ENCODE assay signal across 31 cellular contexts in the genomic region with DNA sequence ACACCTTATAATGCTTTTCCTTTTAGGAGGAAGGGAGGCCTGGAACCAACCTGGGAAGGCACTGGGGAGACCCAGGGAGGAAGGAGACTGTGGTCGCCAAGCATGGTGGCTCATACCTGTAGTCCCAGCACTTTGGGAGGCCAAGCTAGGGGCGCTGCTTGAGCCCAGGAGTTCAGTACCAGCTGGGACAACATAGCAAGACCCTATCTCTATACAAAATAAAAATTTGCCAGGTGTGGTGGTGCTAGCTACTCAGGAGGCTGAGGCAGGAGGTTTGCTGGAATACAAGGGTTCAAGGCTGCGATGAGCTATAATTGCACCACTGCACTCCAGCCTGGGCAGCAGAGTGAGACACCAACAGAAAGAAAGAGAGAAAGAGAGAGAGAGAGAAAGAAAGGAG. TPM values are rescaled to one million over a fixed set of nuclear protein-coding genes. Genes with fewer than 3 reads are reported as not detected.
"Had no signal": no experiment of that assay in that cellular context is flagged by ENCODE, and none has a peak within 500 bp of the region (broad histone marks: within the 10 kb centered on the region; RNA-seq: fewer than 3 reads in every experiment).

No MANE protein-coding gene starts in this region.

- H3K4me1 Mint-ChIP-seq: activated T-helper 17 cell treated with anti-CD3 and anti-CD28 coated beads, Interleukin-2, amount 50 U/mL, for 72 hours had no signal

- H3K4me3 Mint-ChIP-seq: activated CD4-positive, alpha-beta T cell treated with anti-CD3 and anti-CD28 coated beads, Interleukin-2, amount 10 ng/mL, durations not matched to agents 24 days and 14 days; activated CD8-positive, alpha-beta T cell treated with anti-CD3 and anti-CD28 coated beads for 36 hours; activated naive CD8-positive, alpha-beta T cell treated with anti-CD3 and anti-CD28 coated beads for 36 hours; activated T-cell treated with anti-CD3 and anti-CD28 coated beads, Interleukin-2, amount 50 U/mL, for 72 hours; activated T-helper 17 cell treated with anti-CD3 and anti-CD28 coated beads, Interleukin-2, amount 50 U/mL, for 72 hours; IgD-negative memory B cell; T-helper 1 cell treated with Interleukin-12 subunit alpha and Interleukin-12 subunit beta and Interleukin-4 antibody, amounts not matched to agents 30 μg/mL and 1 μg/mL, for 36 hours; T-helper 2 cell treated with Interferon-gamma antibody and Interleukin-4, amounts not matched to agents 5 μg/mL and 100 μg/mL, for 36 hours had no signal

- H3K9me3 Mint-ChIP-seq: activated CD4-positive, alpha-beta T cell treated with anti-CD3 and anti-CD28 coated beads, Interleukin-2, amount 10 ng/mL, durations not matched to agents 24 days and 14 days; activated CD8-positive, alpha-beta T cell treated with anti-CD3 and anti-CD28 coated beads for 36 hours; activated naive CD8-positive, alpha-beta T cell treated with anti-CD3 and anti-CD28 coated beads for 36 hours; activated T-cell treated with anti-CD3 and anti-CD28 coated beads, Interleukin-2, amount 50 U/mL, for 72 hours; activated T-helper 17 cell treated with anti-CD3 and anti-CD28 coated beads, Interleukin-2, amount 50 U/mL, for 72 hours; IgD-negative memory B cell; T-helper 1 cell treated with Interleukin-12 subunit alpha and Interleukin-12 subunit beta and Interleukin-4 antibody, amounts not matched to agents 30 μg/mL and 1 μg/mL, for 36 hours; T-helper 2 cell treated with Interferon-gamma antibody and Interleukin-4, amounts not matched to agents 5 μg/mL and 100 μg/mL, for 36 hours had no signal

- DNase-seq: activated CD4-positive, alpha-beta T cell treated with anti-CD3 and anti-CD28 coated beads, Interleukin-2, amount 10 ng/mL, durations not matched to agents 24 days and 14 days; activated CD4-positive, alpha-beta T cell treated with anti-CD3 and anti-CD28 coated beads, Interleukin-2, amount 50 U/mL, for 4 hours; activated CD8-positive, alpha-beta T cell treated with anti-CD3 and anti-CD28 coated beads for 36 hours; activated effector memory CD4-positive, alpha-beta T cell treated with anti-CD3 and anti-CD28 coated beads, Interleukin-2, amount 50 U/mL, for 16 hours; activated naive CD4-positive, alpha-beta T cell; activated naive CD4-positive, alpha-beta T cell treated with anti-CD3 and anti-CD28 coated beads, Interleukin-2, amount 50 U/mL, for 16 hours; activated naive CD8-positive, alpha-beta T cell treated with anti-CD3 and anti-CD28 coated beads for 36 hours; activated T-cell treated with anti-CD3 and anti-CD28 coated beads, Interleukin-2, amount 50 U/mL, for 1 hour; activated T-cell treated with anti-CD3 and anti-CD28 coated beads, Interleukin-2, amount 50 U/mL, for 72 hours; amniotic stem cell; aorta; caudate nucleus; Kasumi-1; KG1; MM.1S; MV-4-11; NCI-H1092; NCI-H1436 treated with DMSO at 0.1 percent for 48 hours; NCI-H1694 treated with DMSO at 0.1 percent for 48 hours; NCI-H2029; NCI-H345; NCI-H524 treated with DMSO at 0.1 percent for 48 hours; SJCRH30 had no signal

- H3K36me3 Mint-ChIP-seq: activated naive CD8-positive, alpha-beta T cell treated with anti-CD3 and anti-CD28 coated beads for 36 hours had no signal

- H3K9me3 ChIP-seq: SJCRH30 had no signal

- H3K27ac Mint-ChIP-seq: activated CD4-positive, alpha-beta T cell treated with anti-CD3 and anti-CD28 coated beads, Interleukin-2, amount 10 ng/mL, durations not matched to agents 24 days and 14 days; activated CD8-positive, alpha-beta T cell treated with anti-CD3 and anti-CD28 coated beads for 36 hours; activated naive CD8-positive, alpha-beta T cell treated with anti-CD3 and anti-CD28 coated beads for 36 hours; activated T-cell treated with anti-CD3 and anti-CD28 coated beads, Interleukin-2, amount 50 U/mL, for 72 hours; activated T-helper 17 cell treated with anti-CD3 and anti-CD28 coated beads, Interleukin-2, amount 50 U/mL, for 72 hours; IgD-negative memory B cell; T-helper 1 cell treated with Interleukin-12 subunit alpha and Interleukin-12 subunit beta and Interleukin-4 antibody, amounts not matched to agents 30 μg/mL and 1 μg/mL, for 36 hours; T-helper 2 cell treated with Interferon-gamma antibody and Interleukin-4, amounts not matched to agents 5 μg/mL and 100 μg/mL, for 36 hours had no signal

- H3K27ac ChIP-seq: SJCRH30, SK-N-MC had no signal

- ATAC-seq: activated CD8-positive, alpha-beta T cell treated with anti-CD3 and anti-CD28 coated beads for 36 hours; activated T-cell treated with anti-CD3 and anti-CD28 coated beads, Interleukin-2, amount 50 U/mL, for 72 hours; activated T-helper 17 cell treated with anti-CD3 and anti-CD28 coated beads, Interleukin-2, amount 50 U/mL, for 72 hours; Panc1 had no signal

- H3K27me3 Mint-ChIP-seq: activated naive CD8-positive, alpha-beta T cell treated with anti-CD3 and anti-CD28 coated beads for 36 hours; activated T-helper 17 cell treated with anti-CD3 and anti-CD28 coated beads, Interleukin-2, amount 50 U/mL, for 72 hours; IgD-negative memory B cell had no signal

- H3K4me3 ChIP-seq: SJCRH30, SK-N-MC had no signal

- H3K4me1 ChIP-seq: SJCRH30 had no signal

- H3K36me3 ChIP-seq: SJCRH30 had no signal

RNA-seq across cellular contexts. Expression of a gene that starts 36.2 kb away (rescaled TPM):
- total RNA-seq: activated T-helper 17 cell treated with anti-CD3 and anti-CD28 coated beads, Interleukin-2, amount 50 U/mL, for 72 hours; NCI-H460; RPMI7951; SJCRH30 had no signal
- polyA plus RNA-seq: IgD-negative memory B cell had no signal
